Comparison of ENCODE assay signal across 9 cellular contexts in genomic region chr2:130543785-130544528, GRCh38. TPM values are rescaled to one million over a fixed set of nuclear protein-coding genes. Genes with fewer than 3 reads are reported as not detected.
"Had no signal": no experiment of that assay in that cellular context is flagged by ENCODE, and none has a peak within 500 bp of the region (broad histone marks: within the 10 kb centered on the region; RNA-seq: fewer than 3 reads in every experiment).

No MANE protein-coding gene starts in this region.

RNA-seq across cellular contexts. Expression of gene CFC1B, which starts 22.9 kb away (rescaled TPM):
- total RNA-seq: activated CD8-positive, alpha-beta T cell treated with anti-CD3 and anti-CD28 coated beads, Interleukin-2, amount 10 ng/mL, durations not matched to agents 7 days and 5 days; activated naive CD4-positive, alpha-beta T cell treated with anti-CD3 and anti-CD28 coated beads, Interleukin-2, amount 50 U/mL, for 72 hours; activated T-helper 1 cell treated with anti-CD3 and anti-CD28 coated beads, Interleukin-12 subunit alpha, Interleukin-12 subunit beta, Interleukin-2, Interleukin-4 antibody, amounts not matched to agents 30 ng/mL and 10 ng/mL and 1 ng/mL, durations not matched to agents 14 hours and 24 hours and 36 hours; astrocyte; IMR-90; LHCN-M2; M059J; Peyer's patch; SK-MEL-5 had no signal
- polyA plus RNA-seq: IMR-90 had no signal

RNA-seq across cellular contexts. Expression of gene POTEI, which starts 34.8 kb away (rescaled TPM):
- total RNA-seq: activated CD8-positive, alpha-beta T cell treated with anti-CD3 and anti-CD28 coated beads, Interleukin-2, amount 10 ng/mL, durations not matched to agents 7 days and 5 days; activated naive CD4-positive, alpha-beta T cell treated with anti-CD3 and anti-CD28 coated beads, Interleukin-2, amount 50 U/mL, for 72 hours; activated T-helper 1 cell treated with anti-CD3 and anti-CD28 coated beads, Interleukin-12 subunit alpha, Interleukin-12 subunit beta, Interleukin-2, Interleukin-4 antibody, amounts not matched to agents 30 ng/mL and 10 ng/mL and 1 ng/mL, durations not matched to agents 14 hours and 24 hours and 36 hours; IMR-90; LHCN-M2; M059J; SK-MEL-5 had no signal
- polyA plus RNA-seq: IMR-90 had no signal

RNA-seq across cellular contexts. Expression of gene CFC1, which starts 55.4 kb away (rescaled TPM):
- total RNA-seq: activated CD8-positive, alpha-beta T cell treated with anti-CD3 and anti-CD28 coated beads, Interleukin-2, amount 10 ng/mL, durations not matched to agents 7 days and 5 days; activated naive CD4-positive, alpha-beta T cell treated with anti-CD3 and anti-CD28 coated beads, Interleukin-2, amount 50 U/mL, for 72 hours; activated T-helper 1 cell treated with anti-CD3 and anti-CD28 coated beads, Interleukin-12 subunit alpha, Interleukin-12 subunit beta, Interleukin-2, Interleukin-4 antibody, amounts not matched to agents 30 ng/mL and 10 ng/mL and 1 ng/mL, durations not matched to agents 14 hours and 24 hours and 36 hours; astrocyte; IMR-90; LHCN-M2; M059J; Peyer's patch; SK-MEL-5 had no signal
- polyA plus RNA-seq: IMR-90 had no signal
